1 cellular context compared by ENCODE assay signal in the genomic region with DNA sequence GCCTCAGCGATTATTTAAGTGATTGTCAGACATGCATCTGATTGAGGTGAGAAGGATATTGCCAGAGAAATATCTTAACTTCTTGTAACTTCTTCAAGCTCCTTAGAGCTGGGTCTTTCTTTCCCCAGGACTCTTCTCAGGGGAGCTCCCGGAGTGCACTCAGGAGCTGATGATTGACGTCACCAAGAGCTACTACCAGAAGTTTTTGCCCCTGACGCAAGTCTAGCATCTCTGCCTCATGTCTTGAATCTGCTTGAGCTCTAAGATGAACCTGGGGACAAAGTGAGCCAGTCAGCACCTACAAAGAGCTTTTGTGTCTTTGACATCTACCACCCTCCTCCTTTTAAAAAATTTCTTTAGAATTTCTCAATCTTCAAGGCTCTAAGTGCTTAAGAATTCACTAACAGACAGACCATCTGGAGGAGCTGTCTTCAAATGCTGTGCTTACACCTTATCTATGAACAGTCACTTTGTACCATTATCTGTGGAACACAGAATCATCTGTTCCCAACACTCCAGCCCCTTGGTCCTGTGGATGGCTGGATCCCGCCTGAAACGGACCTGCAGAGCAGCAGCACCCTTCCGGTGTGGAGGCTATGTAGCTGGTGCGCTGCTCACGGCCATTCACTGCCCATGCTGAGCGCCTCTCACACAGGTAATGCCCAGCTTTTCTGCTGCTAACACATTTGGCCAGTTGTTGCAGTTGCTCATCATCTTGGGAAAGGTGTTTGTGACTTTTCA.
TF ChIP-seq lines count a peak whose summit lies in the region.

No MANE protein-coding gene starts in this region.

TF ChIP-seq in K562, 482 proteins besides CTCF, POLR2A, EP300 and RAD21 (continued from another document and continues in another):
- TF ChIP-seq, protein P1, sequence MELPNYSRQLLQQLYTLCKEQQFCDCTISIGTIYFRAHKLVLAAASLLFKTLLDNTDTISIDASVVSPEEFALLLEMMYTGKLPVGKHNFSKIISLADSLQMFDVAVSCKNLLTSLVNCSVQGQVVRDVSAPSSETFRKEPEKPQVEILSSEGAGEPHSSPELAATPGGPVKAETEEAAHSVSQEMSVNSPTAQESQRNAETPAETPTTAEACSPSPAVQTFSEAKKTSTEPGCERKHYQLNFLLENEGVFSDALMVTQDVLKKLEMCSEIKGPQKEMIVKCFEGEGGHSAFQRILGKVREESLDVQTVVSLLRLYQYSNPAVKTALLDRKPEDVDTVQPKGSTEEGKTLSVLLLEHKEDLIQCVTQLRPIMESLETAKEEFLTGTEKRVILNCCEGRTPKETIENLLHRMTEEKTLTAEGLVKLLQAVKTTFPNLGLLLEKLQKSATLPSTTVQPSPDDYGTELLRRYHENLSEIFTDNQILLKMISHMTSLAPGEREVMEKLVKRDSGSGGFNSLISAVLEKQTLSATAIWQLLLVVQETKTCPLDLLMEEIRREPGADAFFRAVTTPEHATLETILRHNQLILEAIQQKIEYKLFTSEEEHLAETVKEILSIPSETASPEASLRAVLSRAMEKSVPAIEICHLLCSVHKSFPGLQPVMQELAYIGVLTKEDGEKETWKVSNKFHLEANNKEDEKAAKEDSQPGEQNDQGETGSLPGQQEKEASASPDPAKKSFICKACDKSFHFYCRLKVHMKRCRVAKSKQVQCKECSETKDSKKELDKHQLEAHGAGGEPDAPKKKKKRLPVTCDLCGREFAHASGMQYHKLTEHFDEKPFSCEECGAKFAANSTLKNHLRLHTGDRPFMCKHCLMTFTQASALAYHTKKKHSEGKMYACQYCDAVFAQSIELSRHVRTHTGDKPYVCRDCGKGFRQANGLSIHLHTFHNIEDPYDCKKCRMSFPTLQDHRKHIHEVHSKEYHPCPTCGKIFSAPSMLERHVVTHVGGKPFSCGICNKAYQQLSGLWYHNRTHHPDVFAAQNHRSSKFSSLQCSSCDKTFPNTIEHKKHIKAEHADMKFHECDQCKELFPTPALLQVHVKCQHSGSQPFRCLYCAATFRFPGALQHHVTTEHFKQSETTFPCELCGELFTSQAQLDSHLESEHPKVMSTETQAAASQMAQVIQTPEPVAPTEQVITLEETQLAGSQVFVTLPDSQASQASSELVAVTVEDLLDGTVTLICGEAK (IDR thresholded peaks at IDR 0.05) = peak; percentile 70; the same call in 1 of the 2 replicates
- TF ChIP-seq, protein P1 (CRISPR knock-in tag; IDR thresholded peaks at IDR 0.05) = no peak
- TF ChIP-seq, protein P2, sequence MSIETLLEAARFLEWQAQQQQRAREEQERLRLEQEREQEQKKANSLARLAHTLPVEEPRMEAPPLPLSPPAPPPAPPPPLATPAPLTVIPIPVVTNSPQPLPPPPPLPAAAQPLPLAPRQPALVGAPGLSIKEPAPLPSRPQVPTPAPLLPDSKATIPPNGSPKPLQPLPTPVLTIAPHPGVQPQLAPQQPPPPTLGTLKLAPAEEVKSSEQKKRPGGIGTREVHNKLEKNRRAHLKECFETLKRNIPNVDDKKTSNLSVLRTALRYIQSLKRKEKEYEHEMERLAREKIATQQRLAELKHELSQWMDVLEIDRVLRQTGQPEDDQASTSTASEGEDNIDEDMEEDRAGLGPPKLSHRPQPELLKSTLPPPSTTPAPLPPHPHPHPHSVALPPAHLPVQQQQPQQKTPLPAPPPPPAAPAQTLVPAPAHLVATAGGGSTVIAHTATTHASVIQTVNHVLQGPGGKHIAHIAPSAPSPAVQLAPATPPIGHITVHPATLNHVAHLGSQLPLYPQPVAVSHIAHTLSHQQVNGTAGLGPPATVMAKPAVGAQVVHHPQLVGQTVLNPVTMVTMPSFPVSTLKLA (conservative IDR thresholded peaks at IDR 0.05) = peak in 1 of 2 experiments; percentile 44; a peak in 2 of 4 replicates
- TF ChIP-seq CBFA2T2 (conservative IDR thresholded peaks at IDR 0.05) (peak; percentile 96), MAFK (IDR thresholded peaks at IDR 0.05; ENCODE audit: low read length) (no peak), TEAD4 (IDR thresholded peaks at IDR 0.05; ENCODE audit: low read length) (peak; percentile 97), TEAD4 (CRISPR knock-in tag; IDR thresholded peaks at IDR 0.05; ENCODE audit: borderline replicate concordance) (no peak), TEAD2 (tag; IDR thresholded peaks at IDR 0.05) (no peak), ZNF224 (CRISPR knock-in tag; IDR thresholded peaks at IDR 0.05) (no peak), STAT5A (IDR thresholded peaks at IDR 0.05; ENCODE audit: borderline replicate concordance, low read length) (peak; percentile 87), CBX8 (IDR thresholded peaks at IDR 0.05; ENCODE audit: borderline replicate concordance, extremely low read depth, low read depth, low read length, poor library complexity, severe bottlenecking) (no peak), ESRRB (CRISPR knock-in tag; IDR thresholded peaks at IDR 0.05; ENCODE audit: borderline replicate concordance) (no peak), ZNF239 (CRISPR knock-in tag; IDR thresholded peaks at IDR 0.05) (no peak), TBL1XR1 (IDR thresholded peaks at IDR 0.05; ENCODE audit: low read length in 2 of 2) (0 out of 4 replicates have a peak, but pooled peaks of 1 of the 2 experiments have one; percentile 50), ZNF79 (CRISPR knock-in tag; IDR thresholded peaks at IDR 0.05; ENCODE audit: low read depth) (no peak), ZNF445 (CRISPR knock-in tag; IDR thresholded peaks at IDR 0.05; ENCODE audit: low read depth) (no peak), L3MBTL2 (IDR thresholded peaks at IDR 0.05) (peak; percentile 13; the same call in 1 of the 2 replicates), MCM7 (IDR thresholded peaks at IDR 0.05) (no peak), LCOR (CRISPR knock-in tag; IDR thresholded peaks at IDR 0.05) (peak; percentile 42; the same call in 1 of the 2 replicates), HMG20A (CRISPR knock-in tag; conservative IDR thresholded peaks at IDR 0.05) (no peak), ZNF507 (tag; conservative IDR thresholded peaks at IDR 0.05) (no peak), CBX2 (IDR thresholded peaks at IDR 0.05; ENCODE audit: insufficient read depth, low read length, poor library complexity, severe bottlenecking) (no peak), JUND (IDR thresholded peaks at IDR 0.05; ENCODE audit: borderline replicate concordance, low read depth, low read length) (peak; percentile 64), JUND (tag; IDR thresholded peaks at IDR 0.05; ENCODE audit: borderline replicate concordance, low read depth, low read length) (peak; percentile 60; the same call in 1 of the 3 replicates), HNRNPL (IDR thresholded peaks at IDR 0.05; ENCODE audit: low read depth, low read length) (no peak), HDAC1 (IDR thresholded peaks at IDR 0.05) (peak in 1 of 2 experiments; percentile 67; a peak in 2 of 4 replicates), ZBED1 (IDR thresholded peaks at IDR 0.05) (no peak)
- TF ChIP-seq, protein P3, sequence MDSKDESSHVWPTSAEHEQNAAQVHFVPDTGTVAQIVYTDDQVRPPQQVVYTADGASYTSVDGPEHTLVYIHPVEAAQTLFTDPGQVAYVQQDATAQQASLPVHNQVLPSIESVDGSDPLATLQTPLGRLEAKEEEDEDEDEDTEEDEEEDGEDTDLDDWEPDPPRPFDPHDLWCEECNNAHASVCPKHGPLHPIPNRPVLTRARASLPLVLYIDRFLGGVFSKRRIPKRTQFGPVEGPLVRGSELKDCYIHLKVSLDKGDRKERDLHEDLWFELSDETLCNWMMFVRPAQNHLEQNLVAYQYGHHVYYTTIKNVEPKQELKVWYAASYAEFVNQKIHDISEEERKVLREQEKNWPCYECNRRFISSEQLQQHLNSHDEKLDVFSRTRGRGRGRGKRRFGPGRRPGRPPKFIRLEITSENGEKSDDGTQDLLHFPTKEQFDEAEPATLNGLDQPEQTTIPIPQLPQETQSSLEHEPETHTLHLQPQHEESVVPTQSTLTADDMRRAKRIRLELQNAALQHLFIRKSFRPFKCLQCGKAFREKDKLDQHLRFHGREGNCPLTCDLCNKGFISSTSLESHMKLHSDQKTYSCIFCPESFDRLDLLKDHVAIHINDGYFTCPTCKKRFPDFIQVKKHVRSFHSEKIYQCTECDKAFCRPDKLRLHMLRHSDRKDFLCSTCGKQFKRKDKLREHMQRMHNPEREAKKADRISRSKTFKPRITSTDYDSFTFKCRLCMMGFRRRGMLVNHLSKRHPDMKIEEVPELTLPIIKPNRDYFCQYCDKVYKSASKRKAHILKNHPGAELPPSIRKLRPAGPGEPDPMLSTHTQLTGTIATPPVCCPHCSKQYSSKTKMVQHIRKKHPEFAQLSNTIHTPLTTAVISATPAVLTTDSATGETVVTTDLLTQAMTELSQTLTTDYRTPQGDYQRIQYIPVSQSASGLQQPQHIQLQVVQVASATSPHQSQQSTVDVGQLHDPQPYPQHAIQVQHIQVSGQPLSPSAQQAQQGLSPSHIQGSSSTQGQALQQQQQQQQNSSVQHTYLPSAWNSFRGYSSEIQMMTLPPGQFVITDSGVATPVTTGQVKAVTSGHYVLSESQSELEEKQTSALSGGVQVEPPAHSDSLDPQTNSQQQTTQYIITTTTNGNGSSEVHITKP (IDR thresholded peaks at IDR 0.05; ENCODE audit: partially characterized antibody) = no peak
- TF ChIP-seq, protein P4, sequence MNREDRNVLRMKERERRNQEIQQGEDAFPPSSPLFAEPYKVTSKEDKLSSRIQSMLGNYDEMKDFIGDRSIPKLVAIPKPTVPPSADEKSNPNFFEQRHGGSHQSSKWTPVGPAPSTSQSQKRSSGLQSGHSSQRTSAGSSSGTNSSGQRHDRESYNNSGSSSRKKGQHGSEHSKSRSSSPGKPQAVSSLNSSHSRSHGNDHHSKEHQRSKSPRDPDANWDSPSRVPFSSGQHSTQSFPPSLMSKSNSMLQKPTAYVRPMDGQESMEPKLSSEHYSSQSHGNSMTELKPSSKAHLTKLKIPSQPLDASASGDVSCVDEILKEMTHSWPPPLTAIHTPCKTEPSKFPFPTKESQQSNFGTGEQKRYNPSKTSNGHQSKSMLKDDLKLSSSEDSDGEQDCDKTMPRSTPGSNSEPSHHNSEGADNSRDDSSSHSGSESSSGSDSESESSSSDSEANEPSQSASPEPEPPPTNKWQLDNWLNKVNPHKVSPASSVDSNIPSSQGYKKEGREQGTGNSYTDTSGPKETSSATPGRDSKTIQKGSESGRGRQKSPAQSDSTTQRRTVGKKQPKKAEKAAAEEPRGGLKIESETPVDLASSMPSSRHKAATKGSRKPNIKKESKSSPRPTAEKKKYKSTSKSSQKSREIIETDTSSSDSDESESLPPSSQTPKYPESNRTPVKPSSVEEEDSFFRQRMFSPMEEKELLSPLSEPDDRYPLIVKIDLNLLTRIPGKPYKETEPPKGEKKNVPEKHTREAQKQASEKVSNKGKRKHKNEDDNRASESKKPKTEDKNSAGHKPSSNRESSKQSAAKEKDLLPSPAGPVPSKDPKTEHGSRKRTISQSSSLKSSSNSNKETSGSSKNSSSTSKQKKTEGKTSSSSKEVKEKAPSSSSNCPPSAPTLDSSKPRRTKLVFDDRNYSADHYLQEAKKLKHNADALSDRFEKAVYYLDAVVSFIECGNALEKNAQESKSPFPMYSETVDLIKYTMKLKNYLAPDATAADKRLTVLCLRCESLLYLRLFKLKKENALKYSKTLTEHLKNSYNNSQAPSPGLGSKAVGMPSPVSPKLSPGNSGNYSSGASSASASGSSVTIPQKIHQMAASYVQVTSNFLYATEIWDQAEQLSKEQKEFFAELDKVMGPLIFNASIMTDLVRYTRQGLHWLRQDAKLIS (CRISPR knock-in tag; IDR thresholded peaks at IDR 0.05) = no peak
- TF ChIP-seq, protein P5, sequence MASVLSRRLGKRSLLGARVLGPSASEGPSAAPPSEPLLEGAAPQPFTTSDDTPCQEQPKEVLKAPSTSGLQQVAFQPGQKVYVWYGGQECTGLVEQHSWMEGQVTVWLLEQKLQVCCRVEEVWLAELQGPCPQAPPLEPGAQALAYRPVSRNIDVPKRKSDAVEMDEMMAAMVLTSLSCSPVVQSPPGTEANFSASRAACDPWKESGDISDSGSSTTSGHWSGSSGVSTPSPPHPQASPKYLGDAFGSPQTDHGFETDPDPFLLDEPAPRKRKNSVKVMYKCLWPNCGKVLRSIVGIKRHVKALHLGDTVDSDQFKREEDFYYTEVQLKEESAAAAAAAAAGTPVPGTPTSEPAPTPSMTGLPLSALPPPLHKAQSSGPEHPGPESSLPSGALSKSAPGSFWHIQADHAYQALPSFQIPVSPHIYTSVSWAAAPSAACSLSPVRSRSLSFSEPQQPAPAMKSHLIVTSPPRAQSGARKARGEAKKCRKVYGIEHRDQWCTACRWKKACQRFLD (CRISPR knock-in tag; IDR thresholded peaks at IDR 0.05) = no peak
- TF ChIP-seq, protein P6, sequence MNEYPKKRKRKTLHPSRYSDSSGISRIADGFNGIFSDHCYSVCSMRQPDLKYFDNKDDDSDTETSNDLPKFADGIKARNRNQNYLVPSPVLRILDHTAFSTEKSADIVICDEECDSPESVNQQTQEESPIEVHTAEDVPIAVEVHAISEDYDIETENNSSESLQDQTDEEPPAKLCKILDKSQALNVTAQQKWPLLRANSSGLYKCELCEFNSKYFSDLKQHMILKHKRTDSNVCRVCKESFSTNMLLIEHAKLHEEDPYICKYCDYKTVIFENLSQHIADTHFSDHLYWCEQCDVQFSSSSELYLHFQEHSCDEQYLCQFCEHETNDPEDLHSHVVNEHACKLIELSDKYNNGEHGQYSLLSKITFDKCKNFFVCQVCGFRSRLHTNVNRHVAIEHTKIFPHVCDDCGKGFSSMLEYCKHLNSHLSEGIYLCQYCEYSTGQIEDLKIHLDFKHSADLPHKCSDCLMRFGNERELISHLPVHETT (CRISPR knock-in tag; conservative IDR thresholded peaks at IDR 0.05 in 1 of 2, IDR thresholded peaks at IDR 0.05 in 1 of 2) = peak in 1 of 2 experiments; percentile 51; a peak in 1 of 4 replicates
